In genomic region chr11:57481915-57482781, GRCh38 we compare ENCODE assay signal across 12 cellular contexts. TPM values are rescaled to one million over a fixed set of nuclear protein-coding genes. Genes with fewer than 3 reads are reported as not detected.
DNase-seq lines count a peak whose midpoint lies in the region; ATAC-seq and TF ChIP-seq lines count a peak whose summit lies in the region.
"Had no signal": no experiment of that assay in that cellular context is flagged by ENCODE, and none has a peak within 500 bp of the region (broad histone marks: within the 10 kb centered on the region; RNA-seq: fewer than 3 reads in every experiment).

No MANE protein-coding gene starts in this region.

- CTCF ChIA-PET in activated naive CD4-positive, alpha-beta T cell treated with anti-CD3 and anti-CD28 coated beads for 36 hours (lab: Charles Lee), result interaction anchor here (0.6 to 9.9 kb wide), 12 partner anchors 7 to 159 kb away, joined by 3 to 211 read pairs (median 5); partner anchors contain the start of gene RTN4RL2
- CTCF ChIA-PET in WTC11 (lab: Charles Lee), result interaction anchor here (0.5 to 9.7 kb wide), 25 partner anchors 8 to 170 kb away, joined by 3 to 260 read pairs (median 4); partner anchors contain the start of genes P2RX3, RTN4RL2 and SLC43A1

- peak; percentile 5 for ATAC-seq in WTC11
- ATAC-seq in GM21619 (IDR thresholded peaks at IDR 0.05; ENCODE audit: unreplicated experiment), result no peak
- ATAC-seq in GM21381 (IDR thresholded peaks at IDR 0.05; ENCODE audit: unreplicated experiment), result no peak

- H3K36me3 ChIP-seq in iPS-20b (ENCODE audit: insufficient read depth, low read depth, low read length) (peaks cover 7% of the 10 kb centered on the region), suprapubic skin (peaks cover 26% of the 10 kb centered on the region)

- TF ChIP-seq EP300 in suprapubic skin (IDR thresholded peaks at IDR 0.05), result no peak

- intact Hi-C loops in activated naive CD4-positive, alpha-beta T cell treated with anti-CD3 and anti-CD28 coated beads for 36 hours (cut with micrococcal nuclease), result no loop called here

- peaks cover 15% of the 10 kb centered on the region for H3K36me3 Mint-ChIP-seq in activated naive CD4-positive, alpha-beta T cell treated with anti-CD3 and anti-CD28 coated beads for 36 hours (ENCODE audit: low read depth)
- H3K36me3 Mint-ChIP-seq in WTC11, result peaks cover 9% of the 10 kb centered on the region; the same call in 1 of the 2 replicates

- no peak overlapping the region for H3K27ac ChIP-seq in iPS-20b (ENCODE audit: low read length)
- no peak overlapping the region for H3K27ac ChIP-seq in suprapubic skin

- H3K27ac Mint-ChIP-seq in activated naive CD4-positive, alpha-beta T cell treated with anti-CD3 and anti-CD28 coated beads for 36 hours, result no peak overlapping the region
- H3K27ac Mint-ChIP-seq in WTC11, result no peak overlapping the region
- H3K27ac Mint-ChIP-seq: activated CD4-positive, alpha-beta T cell treated with anti-CD3 and anti-CD28 coated beads for 36 hours; activated naive CD8-positive, alpha-beta T cell had no signal

- H3K4me3 ChIP-seq in iPS-20b (ENCODE audit: low read length) (peak overlapping the region; percentile 77), suprapubic skin (peak overlapping the region; percentile 22)

- no peak for DNase-seq in activated naive CD4-positive, alpha-beta T cell treated with anti-CD3 and anti-CD28 coated beads for 36 hours
- DNase-seq in activated naive CD4-positive, alpha-beta T cell (lab: John Stamatoyannopoulos, UW), result no peak
- no peak for DNase-seq in WTC11 (ENCODE audit: low spot score)
- DNase-seq in suprapubic skin (ENCODE audit: low spot score in 2 of 2), result no peak
- no peak for DNase-seq in SHP77 (lab: John Stamatoyannopoulos, UW)
- DNase-seq: NCI-H187 had no signal

- no peak for TF ChIP-seq POLR2A in suprapubic skin (IDR thresholded peaks at IDR 0.05)

- POLR2A ChIA-PET in WTC11 (lab: Charles Lee), result interaction anchor here (0.5 to 2.3 kb wide), 6 partner anchors 8 to 317 kb away, joined by 3 to 12 read pairs (median 4); no protein-coding TSS in a partner anchor

- peaks cover 11% of the 10 kb centered on the region for H3K27me3 Mint-ChIP-seq in activated naive CD4-positive, alpha-beta T cell treated with anti-CD3 and anti-CD28 coated beads for 36 hours (ENCODE audit: low read depth)
- H3K27me3 Mint-ChIP-seq in WTC11 (ENCODE audit: low read depth), result peaks cover 60% of the 10 kb centered on the region
- H3K27me3 Mint-ChIP-seq: activated naive CD8-positive, alpha-beta T cell had no signal

- WGBS in suprapubic skin, result 35% methylated on average over 44 of the region's 44 CpGs

- H3K27me3 ChIP-seq in iPS-20b (ENCODE audit: insufficient read depth, low read length) (peaks cover 55% of the 10 kb centered on the region), suprapubic skin (peaks cover 15% of the 10 kb centered on the region)

- peaks cover 16% of the 10 kb centered on the region for H3K4me1 Mint-ChIP-seq in activated naive CD4-positive, alpha-beta T cell treated with anti-CD3 and anti-CD28 coated beads for 36 hours (ENCODE audit: low read depth)
- H3K4me1 Mint-ChIP-seq in WTC11, result peaks cover 48% of the 10 kb centered on the region

- no peaks in the 10 kb centered on the region for H3K9me3 ChIP-seq in iPS-20b (ENCODE audit: insufficient read depth, low read depth, low read length)
- H3K9me3 ChIP-seq in suprapubic skin, result no peaks in the 10 kb centered on the region

- TF ChIP-seq CTCF in WTC11 (IDR thresholded peaks at IDR 0.05) (no peak), suprapubic skin (IDR thresholded peaks at IDR 0.05) (no peak)

- H3K4me3 Mint-ChIP-seq in activated naive CD4-positive, alpha-beta T cell treated with anti-CD3 and anti-CD28 coated beads for 36 hours, result peak overlapping the region; percentile 11
- peak overlapping the region; percentile 72 for H3K4me3 Mint-ChIP-seq in WTC11
- H3K4me3 Mint-ChIP-seq: activated CD4-positive, alpha-beta T cell treated with anti-CD3 and anti-CD28 coated beads for 36 hours had no signal

- peak overlapping the region; percentile 60; the same call in 1 of the 2 replicates for H3K9ac ChIP-seq in iPS-20b (ENCODE audit: low read depth, low read length)

- H3K9me3 Mint-ChIP-seq in activated naive CD4-positive, alpha-beta T cell treated with anti-CD3 and anti-CD28 coated beads for 36 hours, result no peaks in the 10 kb centered on the region
- no peaks in the 10 kb centered on the region for H3K9me3 Mint-ChIP-seq in WTC11

- H3K4me1 ChIP-seq in iPS-20b (ENCODE audit: insufficient read depth, low read length), result peaks cover 6% of the 10 kb centered on the region; the same call in 1 of the 2 replicates
- H3K4me1 ChIP-seq in suprapubic skin, result peaks cover 27% of the 10 kb centered on the region

TF ChIP-seq in WTC11, 78 proteins besides CTCF, POLR2A, EP300 and RAD21:
- TF ChIP-seq NR1H2 (CRISPR knock-in tag; IDR thresholded peaks at IDR 0.05), result no peak
- TF ChIP-seq E2F5 (CRISPR knock-in tag; IDR thresholded peaks at IDR 0.05), result peak; percentile 5; the same call in 1 of the 2 replicates

RNA-seq across cellular contexts. Expression of gene RTN4RL2, which starts 21.8 kb away (rescaled TPM):
- total RNA-seq in activated naive CD4-positive, alpha-beta T cell treated with anti-CD3 and anti-CD28 coated beads for 36 hours, result under 1 TPM; 0.74 to 0.99 TPM
- total RNA-seq in WTC11 (2021) (13.8 to 15.5 TPM (median 14.3 TPM) in 3 replicates), suprapubic skin (1 to 10 TPM in 3 of 4 donors, under 1 TPM in 1; 0.64 to 4.8 (median 3.2) TPM)

RNA-seq across cellular contexts. Expression of gene SLC43A1, which starts 33.4 kb away (rescaled TPM):
- 10 to 100 TPM; 26.5 to 29.7 TPM for total RNA-seq in activated naive CD4-positive, alpha-beta T cell treated with anti-CD3 and anti-CD28 coated beads for 36 hours
- total RNA-seq in WTC11 (2021) (20.5 to 27.1 TPM (median 21.5 TPM) in 3 replicates), suprapubic skin (10 to 100 TPM; 13.8 to 48.8 (median 22.3) TPM)

RNA-seq across cellular contexts. Expression of gene TIMM10, which starts 48.4 kb away (rescaled TPM):
- 100 to 1,000 TPM; 131 to 136 TPM for total RNA-seq in activated naive CD4-positive, alpha-beta T cell treated with anti-CD3 and anti-CD28 coated beads for 36 hours
- 63.5 to 92.8 TPM (median 68.4 TPM) in 3 replicates for total RNA-seq in WTC11 (2021)
- 10 to 100 TPM; 26.2 to 43.0 (median 40.1) TPM for total RNA-seq in suprapubic skin

RNA-seq across cellular contexts. Expression of gene SLC43A3, which starts 55.2 kb away (rescaled TPM):
- 100 to 1,000 TPM; 116 to 117 TPM for total RNA-seq in activated naive CD4-positive, alpha-beta T cell treated with anti-CD3 and anti-CD28 coated beads for 36 hours
- 22.6 to 25.8 TPM (median 25.3 TPM) in 3 replicates for total RNA-seq in WTC11 (2021)
- total RNA-seq in suprapubic skin, result 10 to 100 TPM; 44.5 to 70.4 (median 60.0) TPM

RNA-seq across cellular contexts. Expression of gene SMTNL1, which starts 55.2 kb away (rescaled TPM):
- not detected for total RNA-seq in activated naive CD4-positive, alpha-beta T cell treated with anti-CD3 and anti-CD28 coated beads for 36 hours
- total RNA-seq in WTC11 (2021), result 0.26 to 0.39 TPM (median 0.34 TPM) in 3 replicates
- not detected for total RNA-seq in suprapubic skin
- total RNA-seq: activated CD4-positive, alpha-beta T cell treated with anti-CD3 and anti-CD28 coated beads for 36 hours; left colon had no signal
